10 cellular contexts compared by ENCODE assay signal in genomic region chr6:111552999-111553398, GRCh38. TPM values are rescaled to one million over a fixed set of nuclear protein-coding genes. Genes with fewer than 3 reads are reported as not detected.
DNase-seq lines count a peak whose midpoint lies in the region; ATAC-seq, FAIRE-seq and TF ChIP-seq lines count a peak whose summit lies in the region.
"Had no signal": no experiment of that assay in that cellular context is flagged by ENCODE, and none has a peak within 500 bp of the region (broad histone marks: within the 10 kb centered on the region; RNA-seq: fewer than 3 reads in every experiment).

No MANE protein-coding gene starts in this region.

- peak overlapping the region; percentile 74 for H3K27ac Mint-ChIP-seq in Caco-2 (ENCODE audit: unreplicated experiment)
- peak overlapping the region; percentile 99 for H3K27ac Mint-ChIP-seq in chondrocyte (ENCODE audit: unreplicated experiment)
- peak overlapping the region; percentile 94 for H3K27ac Mint-ChIP-seq in osteocyte (ENCODE audit: unreplicated experiment)
- H3K27ac Mint-ChIP-seq in stimulated activated memory B cell treated with anti-CD40 and anti-IgM and Interleukin-4, amounts not matched to agents 10 μg/mL and 1 μg/mL and 100 μg/mL, for 72 hours: no peak overlapping the region
- H3K27ac Mint-ChIP-seq: T-helper 2 cell treated with Interferon-gamma antibody and Interleukin-4, amounts not matched to agents 5 μg/mL and 100 μg/mL, for 36 hours had no signal

- H3K9me3 Mint-ChIP-seq in Caco-2 (ENCODE audit: unreplicated experiment) (no peaks in the 10 kb centered on the region), chondrocyte (ENCODE audit: low read depth) (no peaks in the 10 kb centered on the region), osteocyte (ENCODE audit: unreplicated experiment) (no peaks in the 10 kb centered on the region)
- H3K9me3 Mint-ChIP-seq in stimulated activated memory B cell treated with anti-CD40 and anti-IgM and Interleukin-4, amounts not matched to agents 10 μg/mL and 1 μg/mL and 100 μg/mL, for 72 hours: no peaks in the 10 kb centered on the region
- H3K9me3 Mint-ChIP-seq: T-helper 2 cell treated with Interferon-gamma antibody and Interleukin-4, amounts not matched to agents 5 μg/mL and 100 μg/mL, for 36 hours had no signal

- no peak for FAIRE-seq in RCC 7860 (lab: Jason Lieb, UNC)

- no peaks in the 10 kb centered on the region for H3K27me3 Mint-ChIP-seq in Caco-2 (ENCODE audit: insufficient read depth, unreplicated experiment)
- no peaks in the 10 kb centered on the region for H3K27me3 Mint-ChIP-seq in chondrocyte (ENCODE audit: low read depth)
- H3K27me3 Mint-ChIP-seq in osteocyte (ENCODE audit: unreplicated experiment): no peaks in the 10 kb centered on the region
- no peaks in the 10 kb centered on the region for H3K27me3 Mint-ChIP-seq in stimulated activated memory B cell treated with anti-CD40 and anti-IgM and Interleukin-4, amounts not matched to agents 10 μg/mL and 1 μg/mL and 100 μg/mL, for 72 hours

- POLR2A ChIA-PET in Caco-2 (lab: Charles Lee): no interaction called here

- H3K27me3 ChIP-seq in Caco-2 (replicated peaks; ENCODE audit: control insufficient read depth, insufficient read depth, low read length): no peaks in the 10 kb centered on the region

- H3K4me1 Mint-ChIP-seq in Caco-2 (ENCODE audit: low read depth, unreplicated experiment) (peaks cover 40% of the 10 kb centered on the region), chondrocyte (ENCODE audit: low read depth) (peaks cover 65% of the 10 kb centered on the region), osteocyte (ENCODE audit: unreplicated experiment) (peaks cover 46% of the 10 kb centered on the region)
- H3K4me1 Mint-ChIP-seq in stimulated activated memory B cell treated with anti-CD40 and anti-IgM and Interleukin-4, amounts not matched to agents 10 μg/mL and 1 μg/mL and 100 μg/mL, for 72 hours: peaks cover 9% of the 10 kb centered on the region

- H3K36me3 Mint-ChIP-seq in Caco-2 (ENCODE audit: insufficient read depth, unreplicated experiment): peaks cover 7% of the 10 kb centered on the region
- peaks cover 1% of the 10 kb centered on the region for H3K36me3 Mint-ChIP-seq in chondrocyte (ENCODE audit: low read depth)
- H3K36me3 Mint-ChIP-seq in osteocyte (ENCODE audit: unreplicated experiment): no peaks in the 10 kb centered on the region
- peaks cover 25% of the 10 kb centered on the region for H3K36me3 Mint-ChIP-seq in stimulated activated memory B cell treated with anti-CD40 and anti-IgM and Interleukin-4, amounts not matched to agents 10 μg/mL and 1 μg/mL and 100 μg/mL, for 72 hours

- no peak for ATAC-seq in stimulated activated memory B cell treated with anti-CD40 and anti-IgM and Interleukin-4, amounts not matched to agents 10 μg/mL and 1 μg/mL and 100 μg/mL, for 72 hours

- H3K4me3 Mint-ChIP-seq in Caco-2 (ENCODE audit: unreplicated experiment) (no peak overlapping the region), chondrocyte (ENCODE audit: unreplicated experiment) (peak overlapping the region; percentile 33), osteocyte (ENCODE audit: unreplicated experiment) (no peak overlapping the region)
- H3K4me3 Mint-ChIP-seq in stimulated activated memory B cell treated with anti-CD40 and anti-IgM and Interleukin-4, amounts not matched to agents 10 μg/mL and 1 μg/mL and 100 μg/mL, for 72 hours: no peak overlapping the region
- H3K4me3 Mint-ChIP-seq: T-helper 2 cell treated with Interferon-gamma antibody and Interleukin-4, amounts not matched to agents 5 μg/mL and 100 μg/mL, for 36 hours had no signal

- H3K4me1 ChIP-seq in Caco-2: peaks cover 23% of the 10 kb centered on the region

- H3K4me3 ChIP-seq in Caco-2 (ENCODE audit: low read depth, low read length): no peak overlapping the region

- BruUV-seq in Caco-2 (replicated peaks; lab: Mats Ljungman, UMichigan): no TSS peak

- DNase-seq in Caco-2 (no peak), NCI-H2029 (lab: John Stamatoyannopoulos, UW) (peak; percentile 85), chondrocyte (ENCODE audit: low spot score) (no peak), osteocyte (ENCODE audit: extremely low spot score, unreplicated experiment) (no peak), amniotic stem cell (lab: John Stamatoyannopoulos, UW) (no peak), RCC 7860 (ENCODE audit: low spot score) (no peak), AML-193 (lab: John Stamatoyannopoulos, UW) (no peak)
- DNase-seq: effector CD4-positive, alpha-beta T cell had no signal

- no peaks in the 10 kb centered on the region for H3K9me3 ChIP-seq in Caco-2

- TF ChIP-seq CTCF in Caco-2 (IDR thresholded peaks at IDR 0.05; ENCODE audit: insufficient read depth in 1 of 2, low read depth in 1 of 2, low read length in 1 of 2, severe bottlenecking in 1 of 2, unreplicated experiment in 1 of 2) (no peak), chondrocyte (IDR thresholded peaks at IDR 0.05) (no peak), osteocyte (IDR thresholded peaks at IDR 0.05) (no peak)

- CTCF ChIA-PET in Caco-2 (lab: Charles Lee): no interaction called here

- intact Hi-C loops in Caco-2 (cut with micrococcal nuclease; ENCODE audit: unreplicated experiment): no loop called here

- no peaks in the 10 kb centered on the region; the same call in 1 of the 2 replicates for H3K36me3 ChIP-seq in Caco-2 (ENCODE audit: control insufficient read depth, insufficient read depth, low read length)

RNA-seq across cellular contexts. Expression of gene TRAF3IP2, which starts 52.7 kb away (rescaled TPM):
- total RNA-seq in Caco-2 (2022) (14.9 and 16.2 TPM in 2 replicates), chondrocyte (29.3 to 51.5 TPM (median 29.9 TPM) in 3 replicates), osteocyte (10.5 and 12.8 TPM in 2 replicates)
